16 cellular contexts compared by ENCODE assay signal in the genomic region with DNA sequence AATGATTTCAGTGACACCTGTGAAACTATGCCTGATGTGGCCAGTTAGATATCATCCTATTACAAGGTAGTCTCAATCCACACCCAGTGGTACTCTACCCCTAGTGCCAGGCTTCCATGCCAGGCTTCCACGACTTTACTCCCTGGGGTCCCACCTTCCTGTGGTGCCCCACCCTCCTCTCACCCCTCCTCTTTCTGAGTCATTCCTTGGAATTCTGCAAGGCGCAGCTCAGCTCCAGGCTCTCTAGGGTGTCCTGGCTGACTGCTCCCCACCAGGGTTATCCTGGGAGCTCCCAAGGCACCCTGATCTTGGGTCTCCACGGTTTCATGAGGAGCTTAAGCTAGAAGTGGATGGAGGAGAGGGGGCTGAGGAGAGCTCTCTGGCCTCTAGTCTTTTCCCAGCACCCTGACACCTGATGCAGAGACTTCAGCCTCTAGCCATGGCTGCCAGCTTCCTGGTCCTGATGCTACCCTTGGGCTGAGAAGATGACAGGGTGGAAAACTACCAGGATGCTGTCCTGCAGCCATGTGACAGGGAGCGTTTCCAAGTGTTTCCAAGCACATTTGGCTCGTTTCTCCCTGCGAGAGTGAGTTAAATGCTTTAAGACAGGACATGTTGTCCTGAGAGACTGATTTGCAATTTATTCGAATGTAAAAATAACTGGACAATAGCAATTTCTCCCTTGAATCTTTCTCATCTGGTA.
DNase-seq lines count a peak whose midpoint lies in the region; ATAC-seq and TF ChIP-seq lines count a peak whose summit lies in the region.
"Had no signal": no experiment of that assay in that cellular context is flagged by ENCODE, and none has a peak within 500 bp of the region (broad histone marks: within the 10 kb centered on the region; RNA-seq: fewer than 3 reads in every experiment).

No MANE protein-coding gene starts in this region.

- no peak overlapping the region for H3K9ac ChIP-seq in colonic mucosa (ENCODE audit: low read depth in 2 of 2, low read length in 2 of 2)

- H3K27ac ChIP-seq in coronary artery, result no peak overlapping the region
- no peak overlapping the region for H3K27ac ChIP-seq in colonic mucosa

- H3K4me1 Mint-ChIP-seq in stimulated activated memory B cell treated with anti-CD40 and anti-IgM and Interleukin-4, amounts not matched to agents 10 μg/mL and 1 μg/mL and 100 μg/mL, for 72 hours, result no peaks in the 10 kb centered on the region

- H3K27me3 Mint-ChIP-seq in stimulated activated memory B cell treated with anti-CD40 and anti-IgM and Interleukin-4, amounts not matched to agents 10 μg/mL and 1 μg/mL and 100 μg/mL, for 72 hours, result peaks cover 42% of the 10 kb centered on the region

- no peaks in the 10 kb centered on the region for H3K4me1 ChIP-seq in colonic mucosa
- H3K4me1 ChIP-seq: Caco-2, HAP-1 had no signal

- TF ChIP-seq CTCF in LNCaP clone FGC (IDR thresholded peaks at IDR 0.05; ENCODE audit: control insufficient read depth, extremely low read depth, insufficient read depth) (no peak), coronary artery (IDR thresholded peaks at IDR 0.05) (no peak), colonic mucosa (IDR thresholded peaks at IDR 0.05) (no peak)

- no peak overlapping the region for H3K4me3 ChIP-seq in LNCaP clone FGC (ENCODE audit: low read depth, low read length)
- H3K4me3 ChIP-seq in coronary artery, result no peak overlapping the region
- no peak overlapping the region for H3K4me3 ChIP-seq in colonic mucosa
- H3K4me3 ChIP-seq: HAP-1 had no signal

- H3K9me3 Mint-ChIP-seq in stimulated activated memory B cell treated with anti-CD40 and anti-IgM and Interleukin-4, amounts not matched to agents 10 μg/mL and 1 μg/mL and 100 μg/mL, for 72 hours, result peaks cover 10% of the 10 kb centered on the region

- no peaks in the 10 kb centered on the region for H3K36me3 ChIP-seq in colonic mucosa
- H3K36me3 ChIP-seq: HAP-1 had no signal

- ATAC-seq in stimulated activated memory B cell treated with anti-CD40 and anti-IgM and Interleukin-4, amounts not matched to agents 10 μg/mL and 1 μg/mL and 100 μg/mL, for 72 hours, result peak; percentile 37
- no peak for ATAC-seq in GM21576 (IDR thresholded peaks at IDR 0.05; ENCODE audit: unreplicated experiment)

- no peak overlapping the region for H3K27ac Mint-ChIP-seq in stimulated activated memory B cell treated with anti-CD40 and anti-IgM and Interleukin-4, amounts not matched to agents 10 μg/mL and 1 μg/mL and 100 μg/mL, for 72 hours

- peak; percentile 50 for DNase-seq in LNCaP clone FGC (ENCODE audit: low read depth)
- peak; percentile 60 for DNase-seq in coronary artery (ENCODE audit: low spot score)
- DNase-seq in mesenteric fat pad (ENCODE audit: low spot score), result peak; percentile 71
- DNase-seq in colonic mucosa, result no peak
- DNase-seq in NCI-H2107 (lab: John Stamatoyannopoulos, UW), result no peak
- DNase-seq in SHP77 (lab: John Stamatoyannopoulos, UW), result no peak
- DNase-seq: Caco-2, MV-4-11, NCI-H1417 treated with DMSO at 0.1 percent for 48 hours, NCI-H2081, NCI-H226, NCI-H526 treated with DMSO at 0.1 percent for 48 hours, RPMI8226 had no signal

- no peaks in the 10 kb centered on the region for H3K9me3 ChIP-seq in colonic mucosa
- H3K9me3 ChIP-seq: Caco-2, HAP-1 had no signal

- no peaks in the 10 kb centered on the region for H3K36me3 Mint-ChIP-seq in stimulated activated memory B cell treated with anti-CD40 and anti-IgM and Interleukin-4, amounts not matched to agents 10 μg/mL and 1 μg/mL and 100 μg/mL, for 72 hours

- no peaks in the 10 kb centered on the region for H3K27me3 ChIP-seq in colonic mucosa

- H3K4me3 Mint-ChIP-seq in stimulated activated memory B cell treated with anti-CD40 and anti-IgM and Interleukin-4, amounts not matched to agents 10 μg/mL and 1 μg/mL and 100 μg/mL, for 72 hours, result no peak overlapping the region

- intact Hi-C loops in colonic mucosa (cut with DNase I), result no loop called here

Comparison
In these comparisons a context has a peak if more than half of its experiments do, and no peak if none do; other contexts are left out.
1. DNase-seq: peak in LNCaP clone FGC (single experiment), coronary artery (single experiment) and mesenteric fat pad (single experiment); none in colonic mucosa (single experiment), NCI-H2107 (single experiment) and SHP77 (0 of 2).